Comparison of ENCODE assay signal across 18 cellular contexts in the genomic region with DNA sequence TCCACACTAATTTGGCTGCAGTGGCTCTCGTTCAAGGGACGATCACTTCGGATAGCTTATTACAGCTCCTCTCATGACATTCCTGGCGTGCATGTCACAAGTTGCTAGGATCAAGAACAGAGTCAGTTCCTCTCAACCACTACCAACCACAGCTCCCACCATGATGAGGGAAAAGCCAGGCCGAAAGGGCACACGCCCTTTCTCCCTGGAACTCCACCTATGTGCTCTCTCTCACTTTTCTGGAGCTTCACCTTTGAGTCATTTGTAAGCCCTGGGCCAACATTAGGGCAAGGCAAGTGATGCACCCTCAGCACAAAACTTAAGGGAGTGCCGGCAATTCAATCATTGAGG. TPM values are rescaled to one million over a fixed set of nuclear protein-coding genes. Genes with fewer than 3 reads are reported as not detected.
DNase-seq lines count a peak whose midpoint lies in the region; ATAC-seq and TF ChIP-seq lines count a peak whose summit lies in the region.
"Had no signal": no experiment of that assay in that cellular context is flagged by ENCODE, and none has a peak within 500 bp of the region (broad histone marks: within the 10 kb centered on the region; RNA-seq: fewer than 3 reads in every experiment).

No MANE protein-coding gene starts in this region.

- no peaks in the 10 kb centered on the region for H3K36me3 ChIP-seq in upper lobe of right lung

- no peaks in the 10 kb centered on the region for H3K36me3 Mint-ChIP-seq in stimulated activated naive CD8-positive, alpha-beta T cell treated with anti-CD3 and anti-CD28 coated beads, Interleukin-15, Interleukin-2, amounts not matched to agents 100 ng/mL and 50 ng/mL, for 24 hours (ENCODE audit: low read depth)
- H3K36me3 Mint-ChIP-seq in WTC11 = no peaks in the 10 kb centered on the region
- no peaks in the 10 kb centered on the region for H3K36me3 Mint-ChIP-seq in naive thymus-derived CD8-positive, alpha-beta T cell
- H3K36me3 Mint-ChIP-seq: CD14-positive monocyte had no signal

- H3K4me3 Mint-ChIP-seq in stimulated activated naive CD8-positive, alpha-beta T cell treated with anti-CD3 and anti-CD28 coated beads, Interleukin-15, Interleukin-2, amounts not matched to agents 100 ng/mL and 50 ng/mL, for 24 hours = no peak overlapping the region
- H3K4me3 Mint-ChIP-seq in stimulated activated naive CD8-positive, alpha-beta T cell treated with anti-CD3 and anti-CD28 coated beads, Interleukin-15, amount 100 ng/mL, for 72 hours = no peak overlapping the region
- H3K4me3 Mint-ChIP-seq in WTC11 = peak overlapping the region; percentile 7; the same call in 1 of the 2 replicates
- peak overlapping the region in 9 of 10 donors; percentile 5 to 88 (median 34) for H3K4me3 Mint-ChIP-seq in naive thymus-derived CD8-positive, alpha-beta T cell
- H3K4me3 Mint-ChIP-seq: CD14-positive monocyte had no signal

- peak overlapping the region; percentile 10 for H3K27ac Mint-ChIP-seq in stimulated activated naive CD8-positive, alpha-beta T cell treated with anti-CD3 and anti-CD28 coated beads, Interleukin-15, Interleukin-2, amounts not matched to agents 100 ng/mL and 50 ng/mL, for 24 hours
- no peak overlapping the region for H3K27ac Mint-ChIP-seq in stimulated activated naive CD8-positive, alpha-beta T cell treated with anti-CD3 and anti-CD28 coated beads, Interleukin-15, amount 100 ng/mL, for 72 hours
- no peak overlapping the region for H3K27ac Mint-ChIP-seq in WTC11
- peak overlapping the region in 4 of 10 donors; percentile 33 to 74 (median 47) for H3K27ac Mint-ChIP-seq in naive thymus-derived CD8-positive, alpha-beta T cell

- no peak overlapping the region for H3K27ac ChIP-seq in upper lobe of right lung
- H3K27ac ChIP-seq: psoas muscle had no signal

- no peaks in the 10 kb centered on the region for H3K9me3 Mint-ChIP-seq in stimulated activated naive CD8-positive, alpha-beta T cell treated with anti-CD3 and anti-CD28 coated beads, Interleukin-15, Interleukin-2, amounts not matched to agents 100 ng/mL and 50 ng/mL, for 24 hours
- H3K9me3 Mint-ChIP-seq in stimulated activated naive CD8-positive, alpha-beta T cell treated with anti-CD3 and anti-CD28 coated beads, Interleukin-15, amount 100 ng/mL, for 72 hours = no peaks in the 10 kb centered on the region
- H3K9me3 Mint-ChIP-seq in WTC11 = no peaks in the 10 kb centered on the region
- no peaks in the 10 kb centered on the region for H3K9me3 Mint-ChIP-seq in naive thymus-derived CD8-positive, alpha-beta T cell

- TF ChIP-seq CTCF in WTC11 (IDR thresholded peaks at IDR 0.05) (no peak), upper lobe of right lung (IDR thresholded peaks at IDR 0.05) (no peak)

- no peaks in the 10 kb centered on the region for H3K9me3 ChIP-seq in upper lobe of right lung
- H3K9me3 ChIP-seq: psoas muscle had no signal

- no peaks in the 10 kb centered on the region for H3K27me3 ChIP-seq in upper lobe of right lung

- intact Hi-C loops in upper lobe of right lung (cut with DNase I) = no loop called here

- no peak overlapping the region for H3K4me3 ChIP-seq in upper lobe of right lung
- H3K4me3 ChIP-seq: psoas muscle had no signal

- ATAC-seq in stimulated activated naive CD8-positive, alpha-beta T cell treated with anti-CD3 and anti-CD28 coated beads, Interleukin-15, amount 100 ng/mL, for 72 hours = no peak
- ATAC-seq in WTC11 (no peak), upper lobe of right lung (no peak), GM18517 (IDR thresholded peaks at IDR 0.05; ENCODE audit: unreplicated experiment) (no peak)
- no peak for ATAC-seq in naive thymus-derived CD8-positive, alpha-beta T cell
- ATAC-seq in activated CD4-positive, CD25-positive, alpha-beta regulatory T cell treated with anti-CD3 and anti-CD28 coated beads, Interleukin-2, amount 50 U/mL, for 24 hours = no peak
- ATAC-seq: psoas muscle; SK-N-SH treated with all-trans-retinoic acid at 6 μM for 48 hours; stimulated activated naive CD8-positive, alpha-beta T cell treated with anti-CD3 and anti-CD28 coated beads, Interleukin-15, Interleukin-2, amounts not matched to agents 100 U/mL and 50 U/mL, for 24 hours had no signal

- POLR2A ChIA-PET in WTC11 (lab: Charles Lee) = no interaction called here
- POLR2A ChIA-PET in naive thymus-derived CD8-positive, alpha-beta T cell (lab: Charles Lee) = interaction anchor here (0.5 to 0.6 kb wide), 2 partner anchors 9 to 227 kb away, joined by 3 read pairs; no protein-coding TSS in a partner anchor

- no peak for DNase-seq in stimulated activated naive CD8-positive, alpha-beta T cell treated with anti-CD3 and anti-CD28 coated beads, Interleukin-15, amount 100 ng/mL, for 72 hours
- DNase-seq in WTC11 (ENCODE audit: low spot score) (no peak), NOMO-1 (lab: John Stamatoyannopoulos, UW; ENCODE audit: unreplicated experiment in 2 of 2) (no peak), upper lobe of right lung (no peak)
- no peak for DNase-seq in naive thymus-derived CD8-positive, alpha-beta T cell
- DNase-seq: activated gamma-delta T cell; cerebellar nuclear complex; Karpas-422; mammary epithelial cell; NCI-H1930; psoas muscle; stimulated activated CD4-positive, alpha-beta T cell treated with anti-CD3 and anti-CD28 coated beads, Interleukin-4, amount 100 ng/mL, for 1 hour; stimulated activated naive CD8-positive, alpha-beta T cell treated with anti-CD3 and anti-CD28 coated beads, Interleukin-15, Interleukin-2, amounts not matched to agents 100 U/mL and 50 U/mL, for 24 hours had no signal

- peaks cover 21% of the 10 kb centered on the region for H3K4me1 Mint-ChIP-seq in stimulated activated naive CD8-positive, alpha-beta T cell treated with anti-CD3 and anti-CD28 coated beads, Interleukin-15, Interleukin-2, amounts not matched to agents 100 ng/mL and 50 ng/mL, for 24 hours (ENCODE audit: low read depth)
- H3K4me1 Mint-ChIP-seq in stimulated activated naive CD8-positive, alpha-beta T cell treated with anti-CD3 and anti-CD28 coated beads, Interleukin-15, amount 100 ng/mL, for 72 hours = peaks cover 42% of the 10 kb centered on the region
- 0 out of 2 replicates have a peak, but pooled peaks cover 3% of the 10 kb centered on the region for H3K4me1 Mint-ChIP-seq in WTC11
- peaks cover 0 to 17% (median 15%) of the 10 kb centered on the region in 4 donors for H3K4me1 Mint-ChIP-seq in naive thymus-derived CD8-positive, alpha-beta T cell

- CTCF ChIA-PET in WTC11 (lab: Charles Lee) = interaction anchor here (2.1 to 2.4 kb wide), 2 partner anchors 22 to 31 kb away, joined by 10 to 17 read pairs; no protein-coding TSS in a partner anchor

- peaks cover 4% of the 10 kb centered on the region for H3K4me1 ChIP-seq in upper lobe of right lung
- H3K4me1 ChIP-seq: psoas muscle had no signal

- no peaks in the 10 kb centered on the region for H3K27me3 Mint-ChIP-seq in stimulated activated naive CD8-positive, alpha-beta T cell treated with anti-CD3 and anti-CD28 coated beads, Interleukin-15, Interleukin-2, amounts not matched to agents 100 ng/mL and 50 ng/mL, for 24 hours
- no peaks in the 10 kb centered on the region for H3K27me3 Mint-ChIP-seq in stimulated activated naive CD8-positive, alpha-beta T cell treated with anti-CD3 and anti-CD28 coated beads, Interleukin-15, amount 100 ng/mL, for 72 hours
- peaks cover 37% of the 10 kb centered on the region for H3K27me3 Mint-ChIP-seq in WTC11 (ENCODE audit: low read depth)
- no peaks in the 10 kb centered on the region for H3K27me3 Mint-ChIP-seq in naive thymus-derived CD8-positive, alpha-beta T cell

TF ChIP-seq in WTC11, 78 proteins besides CTCF, POLR2A, EP300 and RAD21 (continues in another document):
- TF ChIP-seq, protein P1, sequence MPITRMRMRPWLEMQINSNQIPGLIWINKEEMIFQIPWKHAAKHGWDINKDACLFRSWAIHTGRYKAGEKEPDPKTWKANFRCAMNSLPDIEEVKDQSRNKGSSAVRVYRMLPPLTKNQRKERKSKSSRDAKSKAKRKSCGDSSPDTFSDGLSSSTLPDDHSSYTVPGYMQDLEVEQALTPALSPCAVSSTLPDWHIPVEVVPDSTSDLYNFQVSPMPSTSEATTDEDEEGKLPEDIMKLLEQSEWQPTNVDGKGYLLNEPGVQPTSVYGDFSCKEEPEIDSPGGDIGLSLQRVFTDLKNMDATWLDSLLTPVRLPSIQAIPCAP (CRISPR knock-in tag; IDR thresholded peaks at IDR 0.05) = no peak
- TF ChIP-seq IRF2 (CRISPR knock-in tag; IDR thresholded peaks at IDR 0.05; ENCODE audit: borderline replicate concordance, low read depth) (no peak), PRRX2 (CRISPR knock-in tag; IDR thresholded peaks at IDR 0.05) (no peak)
- TF ChIP-seq, protein P2, sequence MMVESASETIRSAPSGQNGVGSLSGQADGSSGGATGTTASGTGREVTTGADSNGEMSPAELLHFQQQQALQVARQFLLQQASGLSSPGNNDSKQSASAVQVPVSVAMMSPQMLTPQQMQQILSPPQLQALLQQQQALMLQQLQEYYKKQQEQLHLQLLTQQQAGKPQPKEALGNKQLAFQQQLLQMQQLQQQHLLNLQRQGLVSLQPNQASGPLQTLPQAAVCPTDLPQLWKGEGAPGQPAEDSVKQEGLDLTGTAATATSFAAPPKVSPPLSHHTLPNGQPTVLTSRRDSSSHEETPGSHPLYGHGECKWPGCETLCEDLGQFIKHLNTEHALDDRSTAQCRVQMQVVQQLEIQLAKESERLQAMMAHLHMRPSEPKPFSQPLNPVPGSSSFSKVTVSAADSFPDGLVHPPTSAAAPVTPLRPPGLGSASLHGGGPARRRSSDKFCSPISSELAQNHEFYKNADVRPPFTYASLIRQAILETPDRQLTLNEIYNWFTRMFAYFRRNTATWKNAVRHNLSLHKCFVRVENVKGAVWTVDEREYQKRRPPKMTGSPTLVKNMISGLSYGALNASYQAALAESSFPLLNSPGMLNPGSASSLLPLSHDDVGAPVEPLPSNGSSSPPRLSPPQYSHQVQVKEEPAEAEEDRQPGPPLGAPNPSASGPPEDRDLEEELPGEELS (CRISPR knock-in tag; IDR thresholded peaks at IDR 0.05) = no peak
- TF ChIP-seq, protein P3, sequence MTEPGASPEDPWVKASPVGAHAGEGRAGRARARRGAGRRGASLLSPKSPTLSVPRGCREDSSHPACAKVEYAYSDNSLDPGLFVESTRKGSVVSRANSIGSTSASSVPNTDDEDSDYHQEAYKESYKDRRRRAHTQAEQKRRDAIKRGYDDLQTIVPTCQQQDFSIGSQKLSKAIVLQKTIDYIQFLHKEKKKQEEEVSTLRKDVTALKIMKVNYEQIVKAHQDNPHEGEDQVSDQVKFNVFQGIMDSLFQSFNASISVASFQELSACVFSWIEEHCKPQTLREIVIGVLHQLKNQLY (CRISPR knock-in tag; IDR thresholded peaks at IDR 0.05) = no peak

RNA-seq across cellular contexts. Expression of a gene that starts 1.6 kb away (rescaled TPM):
- total RNA-seq in WTC11 (2021) = 0.48 to 1.8 TPM (median 1.5 TPM) in 3 replicates
- total RNA-seq in naive thymus-derived CD8-positive, alpha-beta T cell = 1 to 10 TPM; 1.9 to 2.2 TPM
- 1 to 10 TPM; 2.3 to 3.1 (median 2.4) TPM for polyA plus RNA-seq in naive thymus-derived CD8-positive, alpha-beta T cell
- total RNA-seq in upper lobe of right lung = 3.3 TPM

RNA-seq across cellular contexts. Expression of a gene that starts 2.2 kb away (rescaled TPM):
- total RNA-seq in WTC11 (2021) (0.27 to 0.50 TPM (median 0.48 TPM) in 3 replicates), upper lobe of right lung (0.55 TPM)
- total RNA-seq in naive thymus-derived CD8-positive, alpha-beta T cell = not detected
- polyA plus RNA-seq in naive thymus-derived CD8-positive, alpha-beta T cell = under 1 TPM in 1 of 3 donors, not detected in 2; 0.14 TPM
- total RNA-seq: psoas muscle had no signal

Comparison
In these comparisons a context has a peak if more than half of its experiments do, and no peak if none do; other contexts are left out.
1. H3K4me3 Mint-ChIP-seq: peak in WTC11 (single experiment) and naive thymus-derived CD8-positive, alpha-beta T cell (9 of 10); none in stimulated activated naive CD8-positive, alpha-beta T cell treated with anti-CD3 and anti-CD28 coated beads, Interleukin-15, Interleukin-2, amounts not matched to agents 100 ng/mL and 50 ng/mL, for 24 hours (single experiment) and stimulated activated naive CD8-positive, alpha-beta T cell treated with anti-CD3 and anti-CD28 coated beads, Interleukin-15, amount 100 ng/mL, for 72 hours (0 of 2).